ENCODE assay signal across 1 cellular context in genomic region chr1:7409278-7409677, GRCh38.
TF ChIP-seq lines count a peak whose summit lies in the region.

No MANE protein-coding gene starts in this region.

TF ChIP-seq in HepG2, 621 proteins besides CTCF, POLR2A, EP300 and RAD21 (continued from another document):
- TF ChIP-seq ZNF280B (CRISPR knock-in tag; IDR thresholded peaks at IDR 0.05; ENCODE audit: borderline replicate concordance), result no peak
- TF ChIP-seq GATAD2A (CRISPR knock-in tag; IDR thresholded peaks at IDR 0.05), result no peak
- TF ChIP-seq ZNF3 (CRISPR knock-in tag; IDR thresholded peaks at IDR 0.05), result no peak
- no peak for TF ChIP-seq ZNF574 (CRISPR knock-in tag; IDR thresholded peaks at IDR 0.05)
- no peak for TF ChIP-seq MIER2 (CRISPR knock-in tag; IDR thresholded peaks at IDR 0.05)
- TF ChIP-seq ZNF441 (CRISPR knock-in tag; IDR thresholded peaks at IDR 0.05; ENCODE audit: borderline replicate concordance), result no peak
- TF ChIP-seq REPIN1 (CRISPR knock-in tag; IDR thresholded peaks at IDR 0.05; ENCODE audit: borderline replicate concordance, low read depth), result no peak
- no peak for TF ChIP-seq ZBTB40 (IDR thresholded peaks at IDR 0.05)
- no peak for TF ChIP-seq ZBTB40 (CRISPR knock-in tag; IDR thresholded peaks at IDR 0.05)
- TF ChIP-seq ZNF432 (CRISPR knock-in tag; IDR thresholded peaks at IDR 0.05; ENCODE audit: borderline replicate concordance), result no peak
- no peak for TF ChIP-seq SKI (IDR thresholded peaks at IDR 0.05; ENCODE audit: partially characterized antibody)
- no peak for TF ChIP-seq HMG20A (CRISPR knock-in tag; IDR thresholded peaks at IDR 0.05; ENCODE audit: borderline replicate concordance)
- TF ChIP-seq NFRKB (IDR thresholded peaks at IDR 0.05), result no peak
